ENCODE assay signal across 23 cellular contexts in the genomic region with DNA sequence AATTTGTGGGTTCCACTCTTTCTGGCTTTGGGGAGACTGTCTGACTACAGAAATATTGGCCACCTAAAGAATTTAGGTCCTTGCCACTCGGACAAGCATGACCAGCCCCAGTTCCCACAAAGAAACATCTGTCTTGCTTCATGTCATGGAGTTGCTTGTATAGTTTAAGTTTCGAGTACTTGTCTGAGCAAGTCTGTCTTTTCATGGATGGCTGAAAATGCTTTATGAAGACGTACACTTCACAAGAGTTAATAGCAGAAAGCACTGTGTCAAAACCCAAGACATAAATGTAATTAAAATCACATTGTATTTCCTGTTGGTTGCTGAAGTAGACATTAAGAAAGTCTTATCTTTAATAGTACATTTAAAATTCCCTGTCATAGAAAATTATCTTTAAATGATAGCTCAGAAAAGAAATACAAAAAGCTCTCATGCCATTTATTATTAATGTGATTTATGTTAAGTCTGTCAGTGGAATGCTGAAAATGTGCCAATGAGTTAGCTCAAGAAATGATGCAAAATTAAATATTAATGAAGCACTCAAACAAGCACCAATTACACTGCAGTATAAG. TPM values are rescaled to one million over a fixed set of nuclear protein-coding genes. Genes with fewer than 3 reads are reported as not detected.
A peak's percentile ranks its signal among the peaks of the same experiment; 100 is the strongest.
DNase-seq lines count a peak whose midpoint lies in the region; ATAC-seq, FAIRE-seq and TF ChIP-seq lines count a peak whose summit lies in the region.
"Had no signal": no experiment of that assay in that cellular context is flagged by ENCODE, and none has a peak within 500 bp of the region (broad histone marks: within the 10 kb centered on the region; RNA-seq: fewer than 3 reads in every experiment).

No MANE protein-coding gene starts in this region.

- BruUV-seq in MCF 10A (replicated peaks; lab: Mats Ljungman, UMichigan): no TSS peak

- H3K4me1 ChIP-seq in breast epithelium: no peaks in the 10 kb centered on the region
- H3K4me1 ChIP-seq in esophagus squamous epithelium: peaks cover 13 to 75% (median 35%) of the 10 kb centered on the region in 3 donors
- H3K4me1 ChIP-seq: gastroesophageal sphincter, SJSA1 had no signal

- POLR2A ChIA-PET in MCF 10A (lab: Yijun Ruan, JAX): interaction anchor here (0.5 to 2.7 kb wide), 7 partner anchors 15 to 155 kb away, joined by 3 to 8 read pairs (median 3); no protein-coding TSS in a partner anchor

- FAIRE-seq in GM12892 (lab: Jason Lieb, UNC): no peak

- intact Hi-C loops in MCF 10A (cut with micrococcal nuclease): no loop called here
- intact Hi-C loops in breast epithelium (cut with DNase I; ENCODE audit: low total_unique reads): no loop called here
- intact Hi-C loops in esophagus squamous epithelium (cut with DNase I): no loop called here
- intact Hi-C loops in left colon (cut with DNase I, micrococcal nuclease): no loop called here

- H3K4me3 Mint-ChIP-seq in MCF 10A (ENCODE audit: unreplicated experiment): no peak overlapping the region
- H3K4me3 Mint-ChIP-seq in T-helper 17 cell: no peak overlapping the region
- H3K4me3 Mint-ChIP-seq: activated B cell treated with CpG ODN at 0.5 μM for 24 hours; activated CD8-positive, alpha-beta T cell treated with anti-CD3 and anti-CD28 coated beads for 36 hours; activated naive CD4-positive, alpha-beta T cell treated with anti-CD3 and anti-CD28 coated beads for 36 hours; natural killer cell; stimulated activated naive B cell treated with anti-CD40 and anti-IgM and Interleukin-4, amounts not matched to agents 10 μg/mL and 1 μg/mL and 100 μg/mL, for 72 hours had no signal

- no peak for ATAC-seq in T-helper 17 cell
- no peak for ATAC-seq in left colon
- ATAC-seq: activated CD8-positive, alpha-beta T cell treated with anti-CD3 and anti-CD28 coated beads for 36 hours; gastroesophageal sphincter; natural killer cell; stimulated activated naive B cell treated with anti-CD40 and anti-IgM and Interleukin-4, amounts not matched to agents 10 μg/mL and 1 μg/mL and 100 μg/mL, for 72 hours had no signal

- H3K36me3 Mint-ChIP-seq in MCF 10A (ENCODE audit: insufficient read depth, unreplicated experiment) (no peaks in the 10 kb centered on the region), T-helper 17 cell (ENCODE audit: low read depth) (no peaks in the 10 kb centered on the region)
- H3K36me3 Mint-ChIP-seq: natural killer cell; stimulated activated naive B cell treated with anti-CD40 and anti-IgM and Interleukin-4, amounts not matched to agents 10 μg/mL and 1 μg/mL and 100 μg/mL, for 72 hours had no signal

- H3K27me3 Mint-ChIP-seq in MCF 10A (ENCODE audit: insufficient read depth, unreplicated experiment) (peaks cover 3% of the 10 kb centered on the region), T-helper 17 cell (peaks cover 33% of the 10 kb centered on the region)

- H3K4me1 Mint-ChIP-seq in MCF 10A (ENCODE audit: insufficient read depth, unreplicated experiment) (no peaks in the 10 kb centered on the region), T-helper 17 cell (peaks cover 4% of the 10 kb centered on the region)
- H3K4me1 Mint-ChIP-seq: activated B cell treated with CpG ODN at 0.5 μM for 24 hours, natural killer cell had no signal

- CTCF ChIA-PET in MCF 10A (lab: Yijun Ruan, JAX): interaction anchor here (0.6 to 2.2 kb wide), 6 partner anchors 18 to 146 kb away, joined by 3 to 5 read pairs (median 4); a partner anchor contains a TSS

- no peaks in the 10 kb centered on the region for H3K9me3 Mint-ChIP-seq in MCF 10A (ENCODE audit: unreplicated experiment)
- H3K9me3 Mint-ChIP-seq: activated B cell treated with CpG ODN at 0.5 μM for 24 hours; activated CD8-positive, alpha-beta T cell treated with anti-CD3 and anti-CD28 coated beads for 36 hours; activated naive CD4-positive, alpha-beta T cell treated with anti-CD3 and anti-CD28 coated beads for 36 hours; natural killer cell; stimulated activated naive B cell treated with anti-CD40 and anti-IgM and Interleukin-4, amounts not matched to agents 10 μg/mL and 1 μg/mL and 100 μg/mL, for 72 hours had no signal

- TF ChIP-seq POLR2A in breast epithelium (IDR thresholded peaks at IDR 0.05) (no peak), esophagus squamous epithelium (IDR thresholded peaks at IDR 0.05) (no peak), GM12892 (IDR thresholded peaks at IDR 0.05; ENCODE audit: low read depth, low read length) (no peak)

- H3K27ac Mint-ChIP-seq in MCF 10A (ENCODE audit: low read depth, unreplicated experiment) (no peak overlapping the region), T-helper 17 cell (no peak overlapping the region)
- H3K27ac Mint-ChIP-seq: activated B cell treated with CpG ODN at 0.5 μM for 24 hours; activated CD8-positive, alpha-beta T cell treated with anti-CD3 and anti-CD28 coated beads for 36 hours; activated naive CD4-positive, alpha-beta T cell treated with anti-CD3 and anti-CD28 coated beads for 36 hours; natural killer cell; stimulated activated naive B cell treated with anti-CD40 and anti-IgM and Interleukin-4, amounts not matched to agents 10 μg/mL and 1 μg/mL and 100 μg/mL, for 72 hours had no signal

- WGBS in esophagus squamous epithelium, 2 donors: 26 to 36% methylated on average over 3 of the region's 3 CpGs

- no peaks in the 10 kb centered on the region for H3K27me3 ChIP-seq in breast epithelium
- H3K27me3 ChIP-seq in esophagus squamous epithelium: peaks cover 0 to 8% (median 0%) of the 10 kb centered on the region in 4 donors
- H3K27me3 ChIP-seq: gastroesophageal sphincter had no signal

- H3K27ac ChIP-seq in breast epithelium (no peak overlapping the region), esophagus squamous epithelium (peak overlapping the region; percentile 54 to 76 (median 66))
- H3K27ac ChIP-seq: gastroesophageal sphincter, SJSA1, thoracic aorta had no signal

- TF ChIP-seq CTCF in MCF 10A (IDR thresholded peaks at IDR 0.05; ENCODE audit: unreplicated experiment) (no peak), breast epithelium (IDR thresholded peaks at IDR 0.05) (no peak), esophagus squamous epithelium (IDR thresholded peaks at IDR 0.05) (no peak)

- H3K36me3 ChIP-seq in breast epithelium (no peaks in the 10 kb centered on the region), esophagus squamous epithelium (no peaks in the 10 kb centered on the region)
- H3K36me3 ChIP-seq: gastroesophageal sphincter, HAP-1, SJSA1, thoracic aorta had no signal

- H3K4me3 ChIP-seq in breast epithelium (no peak overlapping the region), esophagus squamous epithelium (no peak overlapping the region)
- H3K4me3 ChIP-seq: gastroesophageal sphincter, HAP-1, SJSA1, thoracic aorta had no signal

- DNase-seq in MCF 10A (ENCODE audit: unreplicated experiment): peak; percentile 17
- no peak for DNase-seq in breast epithelium (ENCODE audit: low spot score in 2 of 2)
- peak; percentile 75 for DNase-seq in NCI-H510A treated with DMSO at 0.1 percent for 48 hours (lab: John Stamatoyannopoulos, UW)
- no peak for DNase-seq in esophagus squamous epithelium (lab: John Stamatoyannopoulos, UW)
- DNase-seq in T-helper 17 cell: no peak
- no peak for DNase-seq in stimulated activated CD4-positive, alpha-beta T cell treated with anti-CD3 and anti-CD28 coated beads, Interleukin-15, amount 100 ng/mL, for 24 hours
- no peak for DNase-seq in GM12892 (ENCODE audit: insufficient read length)
- no peak for DNase-seq in left colon
- DNase-seq: activated B cell treated with CpG ODN at 0.5 μM for 24 hours; activated CD8-positive, alpha-beta T cell treated with anti-CD3 and anti-CD28 coated beads for 36 hours; activated naive CD4-positive, alpha-beta T cell treated with anti-CD3 and anti-CD28 coated beads for 36 hours; erythroblast; kidney glomerular epithelial cell; natural killer cell; NCI-H1092 treated with DMSO at 0.1 percent for 48 hours; stimulated activated CD4-positive, alpha-beta T cell treated with anti-CD3 and anti-CD28 coated beads, Interleukin-1b, Interleukin-23, amount 100 ng/mL, for 48 hours; stimulated activated naive B cell treated with anti-CD40 and anti-IgM and Interleukin-4, amounts not matched to agents 10 μg/mL and 1 μg/mL and 100 μg/mL, for 72 hours had no signal

- no peaks in the 10 kb centered on the region for H3K9me3 ChIP-seq in breast epithelium
- H3K9me3 ChIP-seq in esophagus squamous epithelium: no peaks in the 10 kb centered on the region
- no peaks in the 10 kb centered on the region for H3K9me3 ChIP-seq in T-helper 17 cell (ENCODE audit: control insufficient read depth, low read length, poor library complexity, severe bottlenecking)
- H3K9me3 ChIP-seq: gastroesophageal sphincter, HAP-1, SJSA1, thoracic aorta had no signal

RNA-seq across cellular contexts. Expression of a gene that starts 29.8 kb away (rescaled TPM):
- total RNA-seq in MCF 10A (2022) (9.6 and 14.0 TPM in 2 replicates), breast epithelium (10 to 100 TPM; 13.6 to 27.5 (median 24.4) TPM), esophagus squamous epithelium (10 to 100 TPM; 10.0 to 17.5 (median 13.5) TPM), T-helper 17 cell (10 to 100 TPM; 19.2 to 20.4 TPM), left colon (10 to 100 TPM; 18.1 to 20.2 TPM)
- 8.2 TPM for polyA plus RNA-seq in GM12892 (2012; ENCODE audit: missing spikeins)

RNA-seq across cellular contexts. Expression of a gene that starts 41.8 kb away (rescaled TPM):
- total RNA-seq in MCF 10A (2022): 1.1 and 1.5 TPM in 2 replicates
- under 1 TPM in 1 of 3 donors, not detected in 2; 0.33 TPM for total RNA-seq in breast epithelium
- under 1 TPM in 2 of 4 donors, not detected in 2; 0.12 to 0.76 TPM for total RNA-seq in esophagus squamous epithelium
- total RNA-seq in T-helper 17 cell: not detected
- not detected for polyA plus RNA-seq in GM12892 (2012; ENCODE audit: missing spikeins)
- total RNA-seq in left colon: 1 to 10 TPM; 3.4 to 9.4 TPM
- total RNA-seq: activated B cell treated with CpG ODN at 0.5 μM for 24 hours; activated CD8-positive, alpha-beta T cell treated with anti-CD3 and anti-CD28 coated beads for 36 hours; activated naive CD4-positive, alpha-beta T cell treated with anti-CD3 and anti-CD28 coated beads for 36 hours; LHCN-M2; mesenteric fat pad; natural killer cell had no signal

RNA-seq across cellular contexts. Expression of a gene that starts 56.9 kb away (rescaled TPM):
- total RNA-seq in MCF 10A (2022) (57.2 and 71.5 TPM in 2 replicates), breast epithelium (10 to 100 TPM; 46.0 to 64.9 (median 49.1) TPM), esophagus squamous epithelium (10 to 100 TPM; 58.0 to 77.7 (median 74.5) TPM), T-helper 17 cell (10 to 100 TPM; 29.4 to 37.0 TPM), left colon (10 to 100 TPM; 73.4 to 85.4 TPM)
- 77.5 TPM for polyA plus RNA-seq in GM12892 (2012; ENCODE audit: missing spikeins)

RNA-seq across cellular contexts. Expression of a gene that starts 56.9 kb away (rescaled TPM):
- total RNA-seq in MCF 10A (2022): 6.0 and 6.7 TPM in 2 replicates
- total RNA-seq in breast epithelium: 1 to 10 TPM in 1 of 3 donors, under 1 TPM in 2; 0.29 to 2.0 (median 0.64) TPM
- 1 to 10 TPM in 2 of 4 donors, under 1 TPM in 2; 0.57 to 2.7 (median 1.1) TPM for total RNA-seq in esophagus squamous epithelium
- total RNA-seq in T-helper 17 cell: 1 to 10 TPM in 1 of 2 donors, under 1 TPM in 1; 0.55 to 1.3 TPM
- 18.3 TPM for polyA plus RNA-seq in GM12892 (2012; ENCODE audit: missing spikeins)
- 1 to 10 TPM in 1 of 2 donors, under 1 TPM in 1; 0.61 to 1.9 TPM for total RNA-seq in left colon
- total RNA-seq: mesenteric fat pad had no signal

Comparison
In these comparisons a context has a peak if more than half of its experiments do, and no peak if none do; other contexts are left out.
1. DNase-seq: peak in MCF 10A (single experiment) and NCI-H510A treated with DMSO at 0.1 percent for 48 hours (single experiment); none in breast epithelium (0 of 2), esophagus squamous epithelium (single experiment), T-helper 17 cell (0 of 3), stimulated activated CD4-positive, alpha-beta T cell treated with anti-CD3 and anti-CD28 coated beads, Interleukin-15, amount 100 ng/mL, for 24 hours (single experiment), GM12892 (single experiment) and left colon (0 of 2).
2. H3K27ac ChIP-seq: peak in esophagus squamous epithelium (4 of 4); none in breast epithelium (0 of 2).